In the genomic region with DNA sequence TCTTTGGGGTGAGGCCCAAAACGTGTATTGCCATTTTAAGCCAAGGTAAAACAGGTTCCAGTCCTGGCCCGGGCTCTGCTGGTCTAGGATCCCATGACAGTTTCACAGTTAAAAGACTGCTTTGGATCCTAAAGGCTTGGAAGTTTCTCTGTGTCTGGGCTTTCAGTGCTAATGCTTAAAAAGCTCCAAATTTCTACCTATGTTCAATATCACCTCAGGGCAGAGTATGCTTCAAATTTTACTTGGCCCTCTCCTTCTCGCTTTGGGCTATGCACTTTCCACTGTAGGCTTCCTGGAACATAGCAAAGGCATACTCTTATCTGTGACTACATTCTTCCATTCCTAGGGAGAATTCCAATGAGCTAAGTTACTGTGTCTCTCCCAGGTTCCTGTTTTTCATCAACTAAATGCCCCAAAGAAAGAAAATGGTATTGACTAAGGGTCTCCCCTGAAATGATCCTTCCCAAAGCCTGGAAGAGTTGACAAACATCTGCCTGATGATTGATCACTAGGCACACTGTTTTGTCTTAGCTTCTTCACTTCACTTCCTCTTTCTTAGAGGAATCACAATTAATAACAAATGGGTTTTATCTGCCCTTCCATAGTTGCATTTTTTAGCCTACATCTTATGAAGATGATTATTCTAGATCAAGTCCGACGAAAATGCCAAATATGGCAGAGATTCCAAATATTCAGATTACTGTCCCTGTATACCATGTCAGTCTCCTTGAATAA, we compare ENCODE assay signal across 1 cellular context.
TF ChIP-seq lines count a peak whose summit lies in the region.

No MANE protein-coding gene starts in this region.

TF ChIP-seq in SK-N-SH, 30 proteins besides CTCF, POLR2A, EP300 and RAD21 (continued from another document):
- TF ChIP-seq, protein P1, sequence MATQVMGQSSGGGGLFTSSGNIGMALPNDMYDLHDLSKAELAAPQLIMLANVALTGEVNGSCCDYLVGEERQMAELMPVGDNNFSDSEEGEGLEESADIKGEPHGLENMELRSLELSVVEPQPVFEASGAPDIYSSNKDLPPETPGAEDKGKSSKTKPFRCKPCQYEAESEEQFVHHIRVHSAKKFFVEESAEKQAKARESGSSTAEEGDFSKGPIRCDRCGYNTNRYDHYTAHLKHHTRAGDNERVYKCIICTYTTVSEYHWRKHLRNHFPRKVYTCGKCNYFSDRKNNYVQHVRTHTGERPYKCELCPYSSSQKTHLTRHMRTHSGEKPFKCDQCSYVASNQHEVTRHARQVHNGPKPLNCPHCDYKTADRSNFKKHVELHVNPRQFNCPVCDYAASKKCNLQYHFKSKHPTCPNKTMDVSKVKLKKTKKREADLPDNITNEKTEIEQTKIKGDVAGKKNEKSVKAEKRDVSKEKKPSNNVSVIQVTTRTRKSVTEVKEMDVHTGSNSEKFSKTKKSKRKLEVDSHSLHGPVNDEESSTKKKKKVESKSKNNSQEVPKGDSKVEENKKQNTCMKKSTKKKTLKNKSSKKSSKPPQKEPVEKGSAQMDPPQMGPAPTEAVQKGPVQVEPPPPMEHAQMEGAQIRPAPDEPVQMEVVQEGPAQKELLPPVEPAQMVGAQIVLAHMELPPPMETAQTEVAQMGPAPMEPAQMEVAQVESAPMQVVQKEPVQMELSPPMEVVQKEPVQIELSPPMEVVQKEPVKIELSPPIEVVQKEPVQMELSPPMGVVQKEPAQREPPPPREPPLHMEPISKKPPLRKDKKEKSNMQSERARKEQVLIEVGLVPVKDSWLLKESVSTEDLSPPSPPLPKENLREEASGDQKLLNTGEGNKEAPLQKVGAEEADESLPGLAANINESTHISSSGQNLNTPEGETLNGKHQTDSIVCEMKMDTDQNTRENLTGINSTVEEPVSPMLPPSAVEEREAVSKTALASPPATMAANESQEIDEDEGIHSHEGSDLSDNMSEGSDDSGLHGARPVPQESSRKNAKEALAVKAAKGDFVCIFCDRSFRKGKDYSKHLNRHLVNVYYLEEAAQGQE (IDR thresholded peaks at IDR 0.05; ENCODE audit: low read depth, low read length): no peak
- TF ChIP-seq FOXJ3 (CRISPR knock-in tag; IDR thresholded peaks at IDR 0.05) (no peak), NFIC (IDR thresholded peaks at IDR 0.05; ENCODE audit: borderline replicate concordance) (no peak), ELF1 (IDR thresholded peaks at IDR 0.05) (no peak), SMC3 (IDR thresholded peaks at IDR 0.05; ENCODE audit: low read depth, low read length) (no peak), GATA2 (CRISPR knock-in tag; IDR thresholded peaks at IDR 0.05) (no peak)
- TF ChIP-seq, protein P2, sequence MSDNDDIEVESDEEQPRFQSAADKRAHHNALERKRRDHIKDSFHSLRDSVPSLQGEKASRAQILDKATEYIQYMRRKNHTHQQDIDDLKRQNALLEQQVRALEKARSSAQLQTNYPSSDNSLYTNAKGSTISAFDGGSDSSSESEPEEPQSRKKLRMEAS (IDR thresholded peaks at IDR 0.05; ENCODE audit: low read depth): no peak
- TF ChIP-seq, protein P3, sequence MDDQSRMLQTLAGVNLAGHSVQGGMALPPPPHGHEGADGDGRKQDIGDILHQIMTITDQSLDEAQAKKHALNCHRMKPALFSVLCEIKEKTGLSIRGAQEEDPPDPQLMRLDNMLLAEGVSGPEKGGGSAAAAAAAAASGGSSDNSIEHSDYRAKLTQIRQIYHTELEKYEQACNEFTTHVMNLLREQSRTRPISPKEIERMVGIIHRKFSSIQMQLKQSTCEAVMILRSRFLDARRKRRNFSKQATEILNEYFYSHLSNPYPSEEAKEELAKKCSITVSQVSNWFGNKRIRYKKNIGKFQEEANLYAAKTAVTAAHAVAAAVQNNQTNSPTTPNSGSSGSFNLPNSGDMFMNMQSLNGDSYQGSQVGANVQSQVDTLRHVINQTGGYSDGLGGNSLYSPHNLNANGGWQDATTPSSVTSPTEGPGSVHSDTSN (IDR thresholded peaks at IDR 0.05): no peak
